Comparison of ENCODE assay signal across 8 cellular contexts in genomic region chr12:132222096-132222807, GRCh38.
A peak's percentile ranks its signal among the peaks of the same experiment; 100 is the strongest.
DNase-seq lines count a peak whose midpoint lies in the region.

No MANE protein-coding gene starts in this region.

- H3K4me3 Mint-ChIP-seq in activated T-cell treated with anti-CD3 and anti-CD28 coated beads, Interleukin-2, amount 50 U/mL, for 24 hours = no peak overlapping the region

- no peaks in the 10 kb centered on the region for H3K36me3 Mint-ChIP-seq in activated T-cell treated with anti-CD3 and anti-CD28 coated beads, Interleukin-2, amount 50 U/mL, for 24 hours (ENCODE audit: low read depth)

- peak; percentile 5 for DNase-seq in NCI-H2107 treated with DMSO at 0.1 percent for 48 hours (lab: John Stamatoyannopoulos, UW; ENCODE audit: unreplicated experiment)
- no peak for DNase-seq in NCI-H2107 (lab: John Stamatoyannopoulos, UW)
- peak; percentile 70 for DNase-seq in NCI-H69 (lab: John Stamatoyannopoulos, UW)
- DNase-seq in activated T-cell treated with anti-CD3 and anti-CD28 coated beads, Interleukin-2, amount 50 U/mL, for 24 hours = peak; percentile 48
- peak; percentile 90 for DNase-seq in kidney tubule cell (ENCODE audit: low spot score)
- no peak for DNase-seq in HPDE6-E6E7 (ENCODE audit: extremely low spot score)
- DNase-seq in 8988T = no peak
- DNase-seq in effector CD8-positive, alpha-beta T cell (lab: John Stamatoyannopoulos, UW) = no peak

- H3K9me3 Mint-ChIP-seq in activated T-cell treated with anti-CD3 and anti-CD28 coated beads, Interleukin-2, amount 50 U/mL, for 24 hours = no peaks in the 10 kb centered on the region

- no peak overlapping the region for H3K27ac Mint-ChIP-seq in activated T-cell treated with anti-CD3 and anti-CD28 coated beads, Interleukin-2, amount 50 U/mL, for 24 hours

- peaks cover 6% of the 10 kb centered on the region for H3K4me1 Mint-ChIP-seq in activated T-cell treated with anti-CD3 and anti-CD28 coated beads, Interleukin-2, amount 50 U/mL, for 24 hours (ENCODE audit: low read depth)

- peaks cover 22% of the 10 kb centered on the region for H3K27me3 Mint-ChIP-seq in activated T-cell treated with anti-CD3 and anti-CD28 coated beads, Interleukin-2, amount 50 U/mL, for 24 hours

Comparison
In these comparisons a context has a peak if more than half of its experiments do, and no peak if none do; other contexts are left out.
1. DNase-seq: peak in NCI-H2107 treated with DMSO at 0.1 percent for 48 hours (single experiment), NCI-H69 (single experiment), activated T-cell treated with anti-CD3 and anti-CD28 coated beads, Interleukin-2, amount 50 U/mL, for 24 hours (single experiment) and kidney tubule cell (single experiment); none in NCI-H2107 (single experiment), HPDE6-E6E7 (single experiment), 8988T (single experiment) and effector CD8-positive, alpha-beta T cell (single experiment).